Comparison of ENCODE assay signal across 8 cellular contexts in genomic region chr9:41643571-41644221, GRCh38.
DNase-seq lines count a peak whose midpoint lies in the region; ATAC-seq, FAIRE-seq and TF ChIP-seq lines count a peak whose summit lies in the region.
"Not testable (repeated sequence)": the region's sequence is repeated elsewhere in the genome, so short reads cannot be mapped to it uniquely, and the experiment has no call there.

No MANE protein-coding gene starts in this region.

- H3K4me1 Mint-ChIP-seq in T-helper 1 cell treated with Interleukin-12 subunit alpha and Interleukin-12 subunit beta and Interleukin-4 antibody, amounts not matched to agents 30 μg/mL and 1 μg/mL, for 36 hours (ENCODE audit: low read depth); astrocyte (ENCODE audit: low read depth, unreplicated experiment): not testable (repeated sequence)

- H2AK5ac ChIP-seq in trophoblast cell (ENCODE audit: low read length) = not testable (repeated sequence)

- H3K9ac ChIP-seq in astrocyte (ENCODE audit: low read length) = peak overlapping the region; percentile 74
- H3K9ac ChIP-seq in trophoblast cell (ENCODE audit: low read length) = not testable (repeated sequence)

- H3K9me3 Mint-ChIP-seq in T-helper 1 cell treated with Interleukin-12 subunit alpha and Interleukin-12 subunit beta and Interleukin-4 antibody, amounts not matched to agents 30 μg/mL and 1 μg/mL, for 36 hours; astrocyte (ENCODE audit: unreplicated experiment): not testable (repeated sequence)

- WGBS in heart left ventricle, 4 donors = 2 to 25% (median 4%) methylated on average over 8 to 50 of the region's 50 CpGs
- no CpG with 5 or more reads among the region's 50 CpGs for WGBS in trophoblast cell (ENCODE audit: extremely low coverage, insufficient coverage, insufficient read length)
- WGBS in testis, 2 donors = 4 to 6% methylated on average over 4 to 19 of the region's 50 CpGs

- DNase-seq in LNCaP clone FGC (ENCODE audit: low read depth) = not testable (repeated sequence)
- DNase-seq in astrocyte (ENCODE audit: low read depth) (peak; percentile 14), heart left ventricle (peak; percentile 67 to 87 (median 73)), trophoblast cell (peak; percentile 58 to 64), testis (peak; percentile 66)

- peak overlapping the region; percentile 83 for H3K4me3 Mint-ChIP-seq in T-helper 1 cell treated with Interleukin-12 subunit alpha and Interleukin-12 subunit beta and Interleukin-4 antibody, amounts not matched to agents 30 μg/mL and 1 μg/mL, for 36 hours
- not testable (repeated sequence) for H3K4me3 Mint-ChIP-seq in astrocyte (ENCODE audit: unreplicated experiment)

- not testable (repeated sequence) for FAIRE-seq in astrocyte (lab: Jason Lieb, UNC)

- H4K91ac ChIP-seq in trophoblast cell (ENCODE audit: low read depth, low read length) = not testable (repeated sequence)

- H4K12ac ChIP-seq in trophoblast cell (ENCODE audit: low read depth, low read length) = not testable (repeated sequence)

- H3K4me3 ChIP-seq in LNCaP clone FGC (ENCODE audit: low read depth, low read length) = peak overlapping the region; percentile 9; the same call in 1 of the 2 replicates
- H3K4me3 ChIP-seq in astrocyte (ENCODE audit: insufficient read depth, low read depth, low read length) = peak overlapping the region; percentile 42
- H3K4me3 ChIP-seq in heart left ventricle = peak overlapping the region in 11 of 12 donors; percentile 16 to 74 (median 59)
- H3K4me3 ChIP-seq in trophoblast cell (ENCODE audit: low read depth, low read length) = not testable (repeated sequence)
- H3K4me3 ChIP-seq in testis = peak overlapping the region; percentile 49 to 59

- H3K14ac ChIP-seq in trophoblast cell (ENCODE audit: low read length) = not testable (repeated sequence)

- not testable (repeated sequence) for H3K4ac ChIP-seq in trophoblast cell (ENCODE audit: low read depth, low read length)

- H3K79me1 ChIP-seq in trophoblast cell (ENCODE audit: low read length) = not testable (repeated sequence)

- peak overlapping the region; percentile 36 for H3K27ac Mint-ChIP-seq in T-helper 1 cell treated with Interleukin-12 subunit alpha and Interleukin-12 subunit beta and Interleukin-4 antibody, amounts not matched to agents 30 μg/mL and 1 μg/mL, for 36 hours
- H3K27ac Mint-ChIP-seq in astrocyte (ENCODE audit: unreplicated experiment) = not testable (repeated sequence)

- peak overlapping the region; percentile 81 for H2AFZ ChIP-seq in astrocyte (ENCODE audit: low read depth, low read length)
- H2AFZ ChIP-seq in trophoblast cell (ENCODE audit: insufficient read depth, low read length, poor library complexity) = not testable (repeated sequence)

- H3K9me3 ChIP-seq in astrocyte (ENCODE audit: insufficient read depth, low read depth, low read length); heart left ventricle; trophoblast cell (ENCODE audit: insufficient read depth, low read depth, low read length); testis: not testable (repeated sequence)

- not testable (repeated sequence) for H3K23ac ChIP-seq in trophoblast cell (ENCODE audit: low read length)

- not testable (repeated sequence) for H3K36me3 ChIP-seq in astrocyte (ENCODE audit: insufficient read depth, low read length); heart left ventricle; trophoblast cell (ENCODE audit: control insufficient read depth in 1 of 2, insufficient read depth in 2 of 2, low read length in 2 of 2); testis (ENCODE audit: low read depth, missing control alignments)

- not testable (repeated sequence) for H3K27me3 Mint-ChIP-seq in T-helper 1 cell treated with Interleukin-12 subunit alpha and Interleukin-12 subunit beta and Interleukin-4 antibody, amounts not matched to agents 30 μg/mL and 1 μg/mL, for 36 hours (ENCODE audit: low read depth); astrocyte (ENCODE audit: low read depth, unreplicated experiment)

- TF ChIP-seq CTCF in LNCaP clone FGC (IDR thresholded peaks at IDR 0.05; ENCODE audit: control insufficient read depth, extremely low read depth, insufficient read depth); astrocyte (IDR thresholded peaks at IDR 0.05; ENCODE audit: insufficient read depth, low read depth, low read length): not testable (repeated sequence)
- TF ChIP-seq CTCF in heart left ventricle (IDR thresholded peaks at IDR 0.05) = peak in 8 of 12 donors; percentile 8 to 57 (median 26)
- peak in 1 of 3 experiments; percentile 20 for TF ChIP-seq CTCF in testis (IDR thresholded peaks at IDR 0.05)

- not testable (repeated sequence) for H3K79me2 ChIP-seq in astrocyte (ENCODE audit: insufficient read depth, low read length); trophoblast cell (ENCODE audit: control insufficient read depth, insufficient read depth, low read length, poor library complexity)

- not testable (repeated sequence) for H2BK12ac ChIP-seq in trophoblast cell (ENCODE audit: low read length)

- H2BK5ac ChIP-seq in trophoblast cell (ENCODE audit: low read depth, low read length, poor library complexity) = not testable (repeated sequence)

- H3K4me1 ChIP-seq in astrocyte (ENCODE audit: insufficient read depth, low read length); heart left ventricle; trophoblast cell (ENCODE audit: control insufficient read depth in 1 of 2, insufficient read depth in 2 of 2, low read length in 2 of 2); testis: not testable (repeated sequence)

- not testable (repeated sequence) for H2BK120ac ChIP-seq in trophoblast cell (ENCODE audit: insufficient read depth, low read length, poor library complexity)

- ATAC-seq in GM18498 (IDR thresholded peaks at IDR 0.05; ENCODE audit: unreplicated experiment) = peak; percentile 100
- ATAC-seq in HG02610 (IDR thresholded peaks at IDR 0.05; ENCODE audit: unreplicated experiment) = peak; percentile 100
- ATAC-seq in heart left ventricle = peak in 3 of 4 donors; percentile 87 to 100 (median 92)

- intact Hi-C loops in heart left ventricle (cut with DNase I); testis (cut with DNase I; ENCODE audit: low total_unique reads): not testable (repeated sequence)

- not testable (repeated sequence) for TF ChIP-seq POLR2A in heart left ventricle (IDR thresholded peaks at IDR 0.05); testis (IDR thresholded peaks at IDR 0.05)

- not testable (repeated sequence) for H4K20me1 ChIP-seq in astrocyte (ENCODE audit: insufficient read depth, low read length)

- H3K18ac ChIP-seq in trophoblast cell (ENCODE audit: low read length) = not testable (repeated sequence)

- H4K8ac ChIP-seq in trophoblast cell (ENCODE audit: low read depth, low read length) = not testable (repeated sequence)

- H3K27me3 ChIP-seq in astrocyte (ENCODE audit: insufficient read depth, low read length); heart left ventricle; trophoblast cell (ENCODE audit: insufficient read depth, low read length); testis: not testable (repeated sequence)

- not testable (repeated sequence) for H3K27ac ChIP-seq in astrocyte (ENCODE audit: low read depth, low read length); trophoblast cell (ENCODE audit: low read depth, low read length)
- H3K27ac ChIP-seq in heart left ventricle = peak overlapping the region in 9 of 12 donors; percentile 28 to 88 (median 73)
- H3K27ac ChIP-seq in testis = peak overlapping the region in 1 of 2 donors; percentile 50

- not testable (repeated sequence) for H3K36me3 Mint-ChIP-seq in T-helper 1 cell treated with Interleukin-12 subunit alpha and Interleukin-12 subunit beta and Interleukin-4 antibody, amounts not matched to agents 30 μg/mL and 1 μg/mL, for 36 hours (ENCODE audit: low read depth); astrocyte (ENCODE audit: low read depth, unreplicated experiment)

- peak overlapping the region; percentile 58 for H3K4me2 ChIP-seq in astrocyte (ENCODE audit: low read length)
- not testable (repeated sequence) for H3K4me2 ChIP-seq in trophoblast cell (ENCODE audit: low read length)
